In genomic region chr14:86654558-86655184, GRCh38 we compare ENCODE assay signal across 9 cellular contexts.
DNase-seq lines count a peak whose midpoint lies in the region; ATAC-seq, FAIRE-seq and TF ChIP-seq lines count a peak whose summit lies in the region.
"Had no signal": no experiment of that assay in that cellular context is flagged by ENCODE, and none has a peak within 500 bp of the region (broad histone marks: within the 10 kb centered on the region; RNA-seq: fewer than 3 reads in every experiment).

No MANE protein-coding gene starts in this region.

- no peaks in the 10 kb centered on the region for H3K4me1 ChIP-seq in neural progenitor cell
- H3K4me1 ChIP-seq: parathyroid adenoma had no signal

- no peaks in the 10 kb centered on the region for H3K36me3 ChIP-seq in neural progenitor cell

- POLR2A ChIA-PET in RWPE1 (lab: Yijun Ruan, JAX; ENCODE audit: low non-redundant PET) = no interaction called here

- DNase-seq in EL (peak; percentile 45), RWPE1 (ENCODE audit: low spot score) (peak; percentile 24), neural progenitor cell (ENCODE audit: low spot score) (peak; percentile 81), frontal cortex (ENCODE audit: low spot score in 2 of 2) (no peak)
- DNase-seq in effector memory CD8-positive, alpha-beta T cell = peak in 2 of 3 experiments; percentile 36 to 45

- H3K27me3 Mint-ChIP-seq in effector memory CD8-positive, alpha-beta T cell = no peaks in the 10 kb centered on the region
- peaks cover 2% of the 10 kb centered on the region for H3K27me3 Mint-ChIP-seq in neural progenitor cell (ENCODE audit: insufficient read depth, low read depth)

- H2AFZ ChIP-seq in neural progenitor cell (replicated peaks) = no peak overlapping the region
- H2AFZ ChIP-seq: parathyroid adenoma had no signal

- no peak overlapping the region for H3K9ac ChIP-seq in neural progenitor cell
- H3K9ac ChIP-seq: parathyroid adenoma had no signal

- H3K4me1 Mint-ChIP-seq in effector memory CD8-positive, alpha-beta T cell (ENCODE audit: low read depth in 2 of 2) = no peaks in the 10 kb centered on the region
- H3K4me1 Mint-ChIP-seq in neural progenitor cell = no peaks in the 10 kb centered on the region

- H3K9me3 ChIP-seq in neural progenitor cell (ENCODE audit: low read depth) = peaks cover 11% of the 10 kb centered on the region

- no peak overlapping the region for H3K27ac ChIP-seq in RWPE1
- no peak overlapping the region for H3K27ac ChIP-seq in neural progenitor cell
- H3K27ac ChIP-seq: parathyroid adenoma had no signal

- H3K4me3 ChIP-seq in neural progenitor cell = no peak overlapping the region

- no peak for FAIRE-seq in frontal cortex (lab: Jason Lieb, UNC)

- H3K9me3 Mint-ChIP-seq in effector memory CD8-positive, alpha-beta T cell = peaks cover 0 to 1% of the 10 kb centered on the region in 2 donors
- no peaks in the 10 kb centered on the region for H3K9me3 Mint-ChIP-seq in neural progenitor cell

- no peak overlapping the region for H3K4me3 Mint-ChIP-seq in effector memory CD8-positive, alpha-beta T cell
- no peak overlapping the region for H3K4me3 Mint-ChIP-seq in neural progenitor cell

- no peak for TF ChIP-seq EP300 in Ishikawa (IDR thresholded peaks at IDR 0.05; ENCODE audit: borderline replicate concordance)

- no peak overlapping the region for H3K27ac Mint-ChIP-seq in effector memory CD8-positive, alpha-beta T cell
- no peak overlapping the region for H3K27ac Mint-ChIP-seq in neural progenitor cell

- ATAC-seq in effector memory CD8-positive, alpha-beta T cell (replicated peaks) = no peak
- no peak for ATAC-seq in GM18502 (IDR thresholded peaks at IDR 0.05; ENCODE audit: poor library complexity, unreplicated experiment)
- ATAC-seq in HG02970 (IDR thresholded peaks at IDR 0.05; ENCODE audit: low FRiP score, unreplicated experiment) = no peak

- TF ChIP-seq CTCF in RWPE1 (conservative IDR thresholded peaks at IDR 0.05; ENCODE audit: low read depth) = peak; percentile 53
- peak; percentile 85 for TF ChIP-seq CTCF in neural progenitor cell (IDR thresholded peaks at IDR 0.05)

- no peaks in the 10 kb centered on the region for H3K27me3 ChIP-seq in neural progenitor cell

- peak; percentile 27; the same call in 1 of the 2 replicates for TF ChIP-seq RAD21 in Ishikawa (IDR thresholded peaks at IDR 0.05; ENCODE audit: low read depth)

- H3K4me2 ChIP-seq in neural progenitor cell = no peak overlapping the region

- H4K20me1 ChIP-seq in neural progenitor cell (ENCODE audit: low read depth) = no peaks in the 10 kb centered on the region

- H3F3A ChIP-seq in neural progenitor cell (ENCODE audit: low read depth) = no peaks in the 10 kb centered on the region

- no peaks in the 10 kb centered on the region for H3K36me3 Mint-ChIP-seq in effector memory CD8-positive, alpha-beta T cell (ENCODE audit: insufficient read depth)
- H3K36me3 Mint-ChIP-seq in neural progenitor cell = no peaks in the 10 kb centered on the region

- H3K79me2 ChIP-seq in neural progenitor cell (ENCODE audit: low read depth) = no peaks in the 10 kb centered on the region
- H3K79me2 ChIP-seq: parathyroid adenoma had no signal

- CTCF ChIA-PET in RWPE1 (lab: Yijun Ruan, JAX) = interaction anchor here (0.8 kb wide), 1 partner anchor 14 kb away, joined by 3 read pairs; no protein-coding TSS in a partner anchor

TF ChIP-seq in Ishikawa, 13 proteins besides CTCF, POLR2A, EP300 and RAD21:
- no peak for TF ChIP-seq EGR1 (IDR thresholded peaks at IDR 0.05)
- no peak for TF ChIP-seq ZBTB7A (IDR thresholded peaks at IDR 0.05; ENCODE audit: low read depth)
- TF ChIP-seq MAX (IDR thresholded peaks at IDR 0.05) = no peak
- no peak for TF ChIP-seq CEBPB (IDR thresholded peaks at IDR 0.05)
- TF ChIP-seq FOXM1 (IDR thresholded peaks at IDR 0.05; ENCODE audit: borderline replicate concordance, low read depth) = no peak
- no peak for TF ChIP-seq TCF12 (IDR thresholded peaks at IDR 0.05; ENCODE audit: low read depth)
- no peak for TF ChIP-seq CREB1 (IDR thresholded peaks at IDR 0.05; ENCODE audit: low read depth)
- no peak for TF ChIP-seq NFIC (IDR thresholded peaks at IDR 0.05)
- TF ChIP-seq YY1 (IDR thresholded peaks at IDR 0.05; ENCODE audit: low read depth) = no peak
- no peak for TF ChIP-seq TAF1 (IDR thresholded peaks at IDR 0.05; ENCODE audit: low read depth)
- TF ChIP-seq REST (IDR thresholded peaks at IDR 0.05; ENCODE audit: low read depth) = no peak
- no peak for TF ChIP-seq TEAD4 (IDR thresholded peaks at IDR 0.05)
- no peak for TF ChIP-seq USF1 (IDR thresholded peaks at IDR 0.05)

Comparison
In these comparisons a context has a peak if more than half of its experiments do, and no peak if none do; other contexts are left out.
1. DNase-seq: peak in EL (single experiment), RWPE1 (single experiment), effector memory CD8-positive, alpha-beta T cell (2 of 3) and neural progenitor cell (single experiment); none in frontal cortex (0 of 2).